In genomic region chr15:37880009-37880834, GRCh38 we compare ENCODE assay signal across 10 cellular contexts. TPM values are rescaled to one million over a fixed set of nuclear protein-coding genes. Genes with fewer than 3 reads are reported as not detected.
A peak's percentile ranks its signal among the peaks of the same experiment; 100 is the strongest.
DNase-seq lines count a peak whose midpoint lies in the region; ATAC-seq, FAIRE-seq and TF ChIP-seq lines count a peak whose summit lies in the region.
"Had no signal": no experiment of that assay in that cellular context is flagged by ENCODE, and none has a peak within 500 bp of the region (broad histone marks: within the 10 kb centered on the region; RNA-seq: fewer than 3 reads in every experiment).

No MANE protein-coding gene starts in this region.

- peak; percentile 54 for TF ChIP-seq CTCF in colonic mucosa (IDR thresholded peaks at IDR 0.05)
- peak; percentile 86 for TF ChIP-seq CTCF in mesothelial cell of epicardium (IDR thresholded peaks at IDR 0.05; ENCODE audit: unreplicated experiment)

- no peaks in the 10 kb centered on the region for H3K4me1 ChIP-seq in colonic mucosa

- H3K27me3 ChIP-seq in colonic mucosa = no peaks in the 10 kb centered on the region

- no peaks in the 10 kb centered on the region for H3K36me3 ChIP-seq in colonic mucosa

- no peaks in the 10 kb centered on the region for H3K36me3 Mint-ChIP-seq in mesothelial cell of epicardium
- H3K36me3 Mint-ChIP-seq: IgD-negative memory B cell, naive B cell had no signal

- ATAC-seq in GM19467 (IDR thresholded peaks at IDR 0.05; ENCODE audit: unreplicated experiment) (no peak), HG02678 (IDR thresholded peaks at IDR 0.05; ENCODE audit: unreplicated experiment) (no peak)

- peak; percentile 75 for FAIRE-seq in H54 (lab: Jason Lieb, UNC)

- peak overlapping the region; percentile 6 for H3K4me3 Mint-ChIP-seq in mesothelial cell of epicardium
- H3K4me3 Mint-ChIP-seq: IgD-negative memory B cell, naive B cell had no signal

- peak; percentile 19 for DNase-seq in COLO829 (ENCODE audit: low spot score)
- no peak for DNase-seq in H54 (ENCODE audit: insufficient read length, low spot score)
- peak; percentile 55 for DNase-seq in NCI-H774 (lab: John Stamatoyannopoulos, UW)
- no peak for DNase-seq in colonic mucosa
- no peak for DNase-seq in mesothelial cell of epicardium (ENCODE audit: low spot score in 2 of 2, unreplicated experiment in 2 of 2)
- DNase-seq in amniotic stem cell (lab: John Stamatoyannopoulos, UW) = no peak
- DNase-seq: naive B cell had no signal

- peaks cover 68% of the 10 kb centered on the region for H3K4me1 Mint-ChIP-seq in mesothelial cell of epicardium
- H3K4me1 Mint-ChIP-seq: naive B cell had no signal

- no peaks in the 10 kb centered on the region for H3K9me3 Mint-ChIP-seq in mesothelial cell of epicardium
- H3K9me3 Mint-ChIP-seq: IgD-negative memory B cell, naive B cell had no signal

- intact Hi-C loops in colonic mucosa (cut with DNase I) = loop anchor here (10.0 kb wide), 2 partner anchors 115 to 995 kb away; no protein-coding TSS in a partner anchor

- H3K27me3 Mint-ChIP-seq in mesothelial cell of epicardium (ENCODE audit: low read depth) = no peaks in the 10 kb centered on the region

- no peak overlapping the region for H3K9ac ChIP-seq in colonic mucosa (ENCODE audit: low read depth in 2 of 2, low read length in 2 of 2)

- H3K27ac Mint-ChIP-seq in mesothelial cell of epicardium = peak overlapping the region; percentile 77
- H3K27ac Mint-ChIP-seq: IgD-negative memory B cell had no signal

- no peak overlapping the region for H3K4me3 ChIP-seq in colonic mucosa

- no peaks in the 10 kb centered on the region for H3K9me3 ChIP-seq in colonic mucosa

- no peak for TF ChIP-seq POLR2A in H54 (IDR thresholded peaks at IDR 0.05; ENCODE audit: low read depth, low read length)

- no peak overlapping the region for H3K27ac ChIP-seq in colonic mucosa

RNA-seq across cellular contexts. Expression of gene TMCO5A, which starts 54.2 kb away (rescaled TPM):
- not detected for total RNA-seq in colonic mucosa
- total RNA-seq in mesothelial cell of epicardium = not detected in 3 replicates

Comparison
In these comparisons a context has a peak if more than half of its experiments do, and no peak if none do; other contexts are left out.
1. DNase-seq: peak in COLO829 (single experiment) and NCI-H774 (single experiment); none in H54 (single experiment), colonic mucosa (single experiment), mesothelial cell of epicardium (0 of 2) and amniotic stem cell (single experiment).